Comparison of ENCODE assay signal across 35 cellular contexts in the genomic region with DNA sequence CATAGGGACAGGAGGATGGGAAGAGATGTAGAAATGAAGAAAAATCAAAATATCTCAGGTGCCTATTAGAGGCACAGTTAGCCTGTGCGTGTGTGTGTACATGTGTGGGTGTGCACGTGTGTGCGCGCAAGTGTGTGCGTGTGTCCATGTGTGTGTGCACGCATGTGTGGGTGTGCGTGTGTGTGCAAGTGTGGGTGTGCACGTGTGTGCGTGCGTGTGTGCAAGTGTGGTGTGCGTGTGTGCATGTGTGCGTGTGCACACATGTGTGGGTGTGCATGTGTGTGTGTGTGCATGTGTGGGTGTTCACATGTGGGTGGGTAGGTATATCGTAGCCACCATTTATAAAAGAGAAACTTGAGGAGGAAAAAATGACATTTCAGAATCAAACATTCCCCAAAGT. TPM values are rescaled to one million over a fixed set of nuclear protein-coding genes. Genes with fewer than 3 reads are reported as not detected.
"Had no signal": no experiment of that assay in that cellular context is flagged by ENCODE, and none has a peak within 500 bp of the region (broad histone marks: within the 10 kb centered on the region; RNA-seq: fewer than 3 reads in every experiment).

No MANE protein-coding gene starts in this region.

- ATAC-seq: activated CD8-positive, alpha-beta T cell treated with anti-CD3 and anti-CD28 coated beads for 36 hours; body of pancreas; PC-3 had no signal

- FAIRE-seq: TTC549 had no signal

- H3K36me3 ChIP-seq: ascending aorta, breast epithelium, Peyer's patch, SJSA1 had no signal

- H3K4me3 ChIP-seq: ascending aorta, body of pancreas, breast epithelium, Peyer's patch, SJSA1 had no signal

- H3K27me3 ChIP-seq: ascending aorta, body of pancreas, breast epithelium, Peyer's patch, SJSA1 had no signal

- H3K4me1 Mint-ChIP-seq: activated CD4-positive, alpha-beta T cell treated with anti-CD3 and anti-CD28 coated beads, Interleukin-2, amount 10 ng/mL, durations not matched to agents 24 days and 14 days; activated naive CD4-positive, alpha-beta T cell treated with anti-CD3 and anti-CD28 coated beads, Interleukin-2, amount 50 U/mL, for 24 hours; activated naive CD8-positive, alpha-beta T cell treated with anti-CD3 and anti-CD28 coated beads, Interleukin-2, amount 10 ng/mL, durations not matched to agents 7 days and 5 days had no signal

- H3K4me3 Mint-ChIP-seq: activated CD4-positive, alpha-beta T cell treated with anti-CD3 and anti-CD28 coated beads, Interleukin-2, amount 10 ng/mL, durations not matched to agents 24 days and 14 days; activated CD8-positive, alpha-beta T cell treated with anti-CD3 and anti-CD28 coated beads for 36 hours; activated naive CD4-positive, alpha-beta T cell treated with anti-CD3 and anti-CD28 coated beads, Interleukin-2, amount 50 U/mL, for 24 hours; activated naive CD8-positive, alpha-beta T cell treated with anti-CD3 and anti-CD28 coated beads, Interleukin-2, amount 10 ng/mL, durations not matched to agents 7 days and 5 days; activated T-cell treated with anti-CD3 and anti-CD28 coated beads, Interleukin-2, amount 50 U/mL, for 24 hours; T-helper 1 cell treated with Interleukin-12 subunit alpha and Interleukin-12 subunit beta and Interleukin-4 antibody, amounts not matched to agents 30 μg/mL and 1 μg/mL, for 36 hours; T-helper 2 cell treated with Interferon-gamma antibody and Interleukin-4, amounts not matched to agents 5 μg/mL and 100 μg/mL, for 36 hours had no signal

- DNase-seq: activated CD4-positive, alpha-beta T cell treated with anti-CD3 and anti-CD28 coated beads, Interleukin-2, amount 10 ng/mL, durations not matched to agents 24 days and 14 days; activated CD4-positive, alpha-beta T cell treated with anti-CD3 and anti-CD28 coated beads, Interleukin-2, amount 50 U/mL, for 4 hours; activated CD8-positive, alpha-beta T cell treated with anti-CD3 and anti-CD28 coated beads for 36 hours; activated gamma-delta T cell; activated naive CD4-positive, alpha-beta T cell treated with Interleukin-2 at 50 U/mL for 16 hours; activated naive CD8-positive, alpha-beta T cell treated with anti-CD3 and anti-CD28 coated beads, Interleukin-2, amount 10 ng/mL, durations not matched to agents 7 days and 5 days; activated T-cell treated with anti-CD3 and anti-CD28 coated beads, Interleukin-2, amount 50 U/mL, for 24 hours; amygdala; body of pancreas; MM.1S; MV-4-11; NCI-H1092; NCI-H1436 treated with DMSO at 0.1 percent for 48 hours; NCI-H1694 treated with DMSO at 0.1 percent for 48 hours; NCI-H2029; NCI-H345; NCI-H524 treated with DMSO at 0.1 percent for 48 hours; PC-3; Peyer's patch; RPMI8226; SHP77 treated with DMSO at 0.1 percent for 48 hours; SK-N-SH had no signal

- H3K9ac ChIP-seq: KMS-11, SK-N-SH had no signal

- H3K27ac ChIP-seq: ascending aorta, body of pancreas, breast epithelium, KMS-11, Peyer's patch, SJSA1 had no signal

- H3K36me3 Mint-ChIP-seq: activated naive CD4-positive, alpha-beta T cell treated with anti-CD3 and anti-CD28 coated beads, Interleukin-2, amount 50 U/mL, for 24 hours; activated naive CD8-positive, alpha-beta T cell treated with anti-CD3 and anti-CD28 coated beads, Interleukin-2, amount 10 ng/mL, durations not matched to agents 7 days and 5 days had no signal

- H3K4me2 ChIP-seq: KMS-11, SK-N-SH had no signal

- H3K4me1 ChIP-seq: ascending aorta, body of pancreas, breast epithelium, Peyer's patch, SJSA1 had no signal

- H3K27ac Mint-ChIP-seq: activated CD4-positive, alpha-beta T cell treated with anti-CD3 and anti-CD28 coated beads, Interleukin-2, amount 10 ng/mL, durations not matched to agents 24 days and 14 days; activated CD8-positive, alpha-beta T cell treated with anti-CD3 and anti-CD28 coated beads for 36 hours; activated naive CD4-positive, alpha-beta T cell treated with anti-CD3 and anti-CD28 coated beads, Interleukin-2, amount 50 U/mL, for 24 hours; activated naive CD8-positive, alpha-beta T cell treated with anti-CD3 and anti-CD28 coated beads, Interleukin-2, amount 10 ng/mL, durations not matched to agents 7 days and 5 days; activated T-cell treated with anti-CD3 and anti-CD28 coated beads, Interleukin-2, amount 50 U/mL, for 24 hours; activated T-helper 2 cell treated with anti-CD3 and anti-CD28 coated beads, Interferon-gamma antibody, Interleukin-2, Interleukin-4, amounts not matched to agents 10 μg/mL and 5 μg/mL and 100 μg/mL, durations not matched to agents 14 hours and 24 hours and 36 hours; T-helper 1 cell treated with Interleukin-12 subunit alpha and Interleukin-12 subunit beta and Interleukin-4 antibody, amounts not matched to agents 30 μg/mL and 1 μg/mL, for 36 hours; T-helper 2 cell treated with Interferon-gamma antibody and Interleukin-4, amounts not matched to agents 5 μg/mL and 100 μg/mL, for 36 hours had no signal

- H3K9me3 ChIP-seq: ascending aorta, body of pancreas, breast epithelium, Peyer's patch, SJSA1, SK-N-SH had no signal

- H3K9me3 Mint-ChIP-seq: activated CD4-positive, alpha-beta T cell treated with anti-CD3 and anti-CD28 coated beads, Interleukin-2, amount 10 ng/mL, durations not matched to agents 24 days and 14 days; activated CD8-positive, alpha-beta T cell treated with anti-CD3 and anti-CD28 coated beads for 36 hours; activated naive CD4-positive, alpha-beta T cell treated with anti-CD3 and anti-CD28 coated beads, Interleukin-2, amount 50 U/mL, for 24 hours; activated naive CD8-positive, alpha-beta T cell treated with anti-CD3 and anti-CD28 coated beads, Interleukin-2, amount 10 ng/mL, durations not matched to agents 7 days and 5 days; activated T-cell treated with anti-CD3 and anti-CD28 coated beads, Interleukin-2, amount 50 U/mL, for 24 hours; activated T-helper 2 cell treated with anti-CD3 and anti-CD28 coated beads, Interferon-gamma antibody, Interleukin-2, Interleukin-4, amounts not matched to agents 10 μg/mL and 5 μg/mL and 100 μg/mL, durations not matched to agents 14 hours and 24 hours and 36 hours; T-helper 1 cell treated with Interleukin-12 subunit alpha and Interleukin-12 subunit beta and Interleukin-4 antibody, amounts not matched to agents 30 μg/mL and 1 μg/mL, for 36 hours; T-helper 2 cell treated with Interferon-gamma antibody and Interleukin-4, amounts not matched to agents 5 μg/mL and 100 μg/mL, for 36 hours had no signal

RNA-seq across cellular contexts. Expression of a gene that starts 9.4 kb away (rescaled TPM):
- total RNA-seq: activated CD4-positive, alpha-beta T cell treated with anti-CD3 and anti-CD28 coated beads, Interleukin-2, amount 10 ng/mL, durations not matched to agents 24 days and 14 days; activated CD8-positive, alpha-beta memory T cell treated with anti-CD3 and anti-CD28 coated beads for 36 hours; activated CD8-positive, alpha-beta T cell treated with anti-CD3 and anti-CD28 coated beads for 36 hours; activated naive CD8-positive, alpha-beta T cell treated with anti-CD3 and anti-CD28 coated beads, Interleukin-2, amount 10 ng/mL, durations not matched to agents 7 days and 5 days; activated T-helper 2 cell treated with anti-CD3 and anti-CD28 coated beads, Interferon-gamma antibody, Interleukin-2, Interleukin-4, amounts not matched to agents 10 μg/mL and 5 μg/mL and 100 μg/mL, durations not matched to agents 14 hours and 24 hours and 36 hours; ascending aorta; body of pancreas; cardiac septum; LHCN-M2; NCI-H460; PC-3 had no signal

RNA-seq across cellular contexts. Expression of a gene that starts 29.2 kb away (rescaled TPM):
- total RNA-seq: activated CD8-positive, alpha-beta T cell treated with anti-CD3 and anti-CD28 coated beads for 36 hours; ascending aorta; body of pancreas; cardiac septum; LHCN-M2; NCI-H460; SJSA1 had no signal
